2 cellular contexts compared by ENCODE assay signal in the genomic region with DNA sequence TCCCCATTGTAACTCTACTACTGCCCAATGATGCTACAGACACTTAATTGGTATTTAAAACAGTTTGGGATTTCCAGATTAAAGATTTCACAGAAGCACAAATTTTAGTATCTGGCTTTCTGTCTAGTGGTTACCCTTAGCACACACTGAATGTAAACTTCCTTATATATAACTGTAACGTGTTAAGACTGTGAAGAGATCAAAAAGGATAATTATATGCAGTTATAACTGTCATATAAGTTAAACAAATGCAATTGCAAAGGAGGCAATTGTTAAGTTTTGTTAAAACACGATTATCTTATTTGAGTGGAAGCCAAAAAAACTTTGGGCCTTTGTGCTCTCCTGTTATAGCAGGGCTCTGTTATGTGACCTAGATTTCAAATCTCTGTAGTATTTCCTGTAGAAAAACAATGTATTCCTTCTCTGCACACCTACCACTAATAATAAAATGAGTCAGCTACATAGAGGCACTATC.
TF ChIP-seq lines count a peak whose summit lies in the region.

No MANE protein-coding gene starts in this region.

TF ChIP-seq in endothelial cell of umbilical vein, 7 proteins besides CTCF, POLR2A, EP300 and RAD21 (continued from another document):
- no peak for TF ChIP-seq MAX (IDR thresholded peaks at IDR 0.05; ENCODE audit: insufficient read depth, insufficient read length)

TF ChIP-seq in SK-N-SH treated with all-trans-retinoic acid at 6 μM for 48 hours, 23 proteins besides CTCF, POLR2A, EP300 and RAD21 (continued from another document):
- no peak for TF ChIP-seq TSHZ2 (CRISPR knock-in tag; IDR thresholded peaks at IDR 0.05)
- TF ChIP-seq BACH2 (CRISPR knock-in tag; IDR thresholded peaks at IDR 0.05; ENCODE audit: borderline replicate concordance), result no peak
- no peak for TF ChIP-seq PPARA (CRISPR knock-in tag; IDR thresholded peaks at IDR 0.05; ENCODE audit: borderline replicate concordance)
- TF ChIP-seq ZC3H10 (CRISPR knock-in tag; IDR thresholded peaks at IDR 0.05), result no peak
- no peak for TF ChIP-seq RARB (CRISPR knock-in tag; IDR thresholded peaks at IDR 0.05)
- TF ChIP-seq OSR1 (CRISPR knock-in tag; IDR thresholded peaks at IDR 0.05), result no peak
- no peak for TF ChIP-seq GLIS3 (CRISPR knock-in tag; IDR thresholded peaks at IDR 0.05)
- no peak for TF ChIP-seq ZFP30 (CRISPR knock-in tag; IDR thresholded peaks at IDR 0.05)
- TF ChIP-seq, protein P1, sequence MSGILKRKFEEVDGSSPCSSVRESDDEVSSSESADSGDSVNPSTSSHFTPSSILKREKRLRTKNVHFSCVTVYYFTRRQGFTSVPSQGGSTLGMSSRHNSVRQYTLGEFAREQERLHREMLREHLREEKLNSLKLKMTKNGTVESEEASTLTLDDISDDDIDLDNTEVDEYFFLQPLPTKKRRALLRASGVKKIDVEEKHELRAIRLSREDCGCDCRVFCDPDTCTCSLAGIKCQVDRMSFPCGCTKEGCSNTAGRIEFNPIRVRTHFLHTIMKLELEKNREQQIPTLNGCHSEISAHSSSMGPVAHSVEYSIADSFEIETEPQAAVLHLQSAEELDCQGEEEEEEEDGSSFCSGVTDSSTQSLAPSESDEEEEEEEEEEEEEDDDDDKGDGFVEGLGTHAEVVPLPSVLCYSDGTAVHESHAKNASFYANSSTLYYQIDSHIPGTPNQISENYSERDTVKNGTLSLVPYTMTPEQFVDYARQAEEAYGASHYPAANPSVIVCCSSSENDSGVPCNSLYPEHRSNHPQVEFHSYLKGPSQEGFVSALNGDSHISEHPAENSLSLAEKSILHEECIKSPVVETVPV (CRISPR knock-in tag; IDR thresholded peaks at IDR 0.05), result no peak
- TF ChIP-seq, protein P2, sequence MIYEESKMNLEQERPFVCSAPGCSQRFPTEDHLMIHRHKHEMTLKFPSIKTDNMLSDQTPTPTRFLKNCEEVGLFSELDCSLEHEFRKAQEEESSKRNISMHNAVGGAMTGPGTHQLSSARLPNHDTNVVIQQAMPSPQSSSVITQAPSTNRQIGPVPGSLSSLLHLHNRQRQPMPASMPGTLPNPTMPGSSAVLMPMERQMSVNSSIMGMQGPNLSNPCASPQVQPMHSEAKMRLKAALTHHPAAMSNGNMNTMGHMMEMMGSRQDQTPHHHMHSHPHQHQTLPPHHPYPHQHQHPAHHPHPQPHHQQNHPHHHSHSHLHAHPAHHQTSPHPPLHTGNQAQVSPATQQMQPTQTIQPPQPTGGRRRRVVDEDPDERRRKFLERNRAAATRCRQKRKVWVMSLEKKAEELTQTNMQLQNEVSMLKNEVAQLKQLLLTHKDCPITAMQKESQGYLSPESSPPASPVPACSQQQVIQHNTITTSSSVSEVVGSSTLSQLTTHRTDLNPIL (CRISPR knock-in tag; IDR thresholded peaks at IDR 0.05; ENCODE audit: low read depth), result no peak
- TF ChIP-seq ARNTL (CRISPR knock-in tag; IDR thresholded peaks at IDR 0.05; ENCODE audit: borderline replicate concordance, low read depth), result no peak
- no peak for TF ChIP-seq ZFP3 (CRISPR knock-in tag; IDR thresholded peaks at IDR 0.05)
- TF ChIP-seq ZNF565 (CRISPR knock-in tag; conservative IDR thresholded peaks at IDR 0.05; ENCODE audit: low read depth), result no peak
- TF ChIP-seq POU6F1 (CRISPR knock-in tag; IDR thresholded peaks at IDR 0.05; ENCODE audit: borderline replicate concordance, low read depth), result no peak
- TF ChIP-seq TCF4 (CRISPR knock-in tag; IDR thresholded peaks at IDR 0.05; ENCODE audit: borderline replicate concordance), result no peak
